Comparison of ENCODE assay signal across 8 cellular contexts in genomic region chr3:185942907-185943306, GRCh38. TPM values are rescaled to one million over a fixed set of nuclear protein-coding genes. Genes with fewer than 3 reads are reported as not detected.
A peak's percentile ranks its signal among the peaks of the same experiment; 100 is the strongest.
DNase-seq lines count a peak whose midpoint lies in the region; ATAC-seq and TF ChIP-seq lines count a peak whose summit lies in the region.
"Had no signal": no experiment of that assay in that cellular context is flagged by ENCODE, and none has a peak within 500 bp of the region (broad histone marks: within the 10 kb centered on the region; RNA-seq: fewer than 3 reads in every experiment).

No MANE protein-coding gene starts in this region.

- H3K9ac ChIP-seq in OCI-LY1 (ENCODE audit: low read length), result no peak overlapping the region

- H3F3A ChIP-seq in OCI-LY1 (ENCODE audit: insufficient read depth, low read length), result no peaks in the 10 kb centered on the region

- no peaks in the 10 kb centered on the region for H3K27me3 ChIP-seq in OCI-LY1 (ENCODE audit: insufficient read depth, low read length)
- H3K27me3 ChIP-seq in gastroesophageal sphincter, result peaks cover 11% of the 10 kb centered on the region
- no peaks in the 10 kb centered on the region for H3K27me3 ChIP-seq in thoracic aorta (replicated peaks; ENCODE audit: insufficient read depth)
- H3K27me3 ChIP-seq: foreskin keratinocyte had no signal

- H3K27ac ChIP-seq in OCI-LY1 (ENCODE audit: low read depth, low read length, poor library complexity, severe bottlenecking) (no peak overlapping the region), gastroesophageal sphincter (peak overlapping the region in 3 of 4 donors; percentile 5 to 52 (median 31)), thoracic aorta (peak overlapping the region; percentile 18 to 75)
- H3K27ac ChIP-seq: foreskin keratinocyte had no signal

- ATAC-seq in GM21447 (IDR thresholded peaks at IDR 0.05; ENCODE audit: unreplicated experiment), result peak; percentile 20
- ATAC-seq in gastroesophageal sphincter, result peak; percentile 4
- ATAC-seq in thoracic aorta (ENCODE audit: insufficient number of reproducible peaks, low FRiP score, low read depth), result no peak

- TF ChIP-seq CTCF in OCI-LY1 (IDR thresholded peaks at IDR 0.05; ENCODE audit: low read length) (no peak), gastroesophageal sphincter (IDR thresholded peaks at IDR 0.05) (no peak), thoracic aorta (IDR thresholded peaks at IDR 0.05) (no peak)

- TF ChIP-seq POLR2A in gastroesophageal sphincter (IDR thresholded peaks at IDR 0.05), result no peak

- no peak overlapping the region for H3K4me3 ChIP-seq in OCI-LY1 (ENCODE audit: low read depth, low read length, poor library complexity, severe bottlenecking)
- no peak overlapping the region for H3K4me3 ChIP-seq in gastroesophageal sphincter
- no peak overlapping the region for H3K4me3 ChIP-seq in thoracic aorta

- H3K4me1 ChIP-seq in OCI-LY1 (ENCODE audit: insufficient read depth, low read length, severe bottlenecking) (peaks cover 6% of the 10 kb centered on the region), gastroesophageal sphincter (peaks cover 0 to 16% (median 6%) of the 10 kb centered on the region in 3 donors), thoracic aorta (ENCODE audit: control insufficient read depth in 1 of 2, low read depth in 2 of 2) (peaks cover 0 to 14% of the 10 kb centered on the region in 2 donors)

- DNase-seq in thoracic aorta (ENCODE audit: low spot score), result no peak
- no peak for DNase-seq in globus pallidus (ENCODE audit: low spot score)
- no peak for DNase-seq in GF-D8 (lab: John Stamatoyannopoulos, UW)
- no peak for DNase-seq in NCI-H524 treated with DMSO at 0.1 percent for 48 hours (lab: John Stamatoyannopoulos, UW)

- TF ChIP-seq EP300 in gastroesophageal sphincter (IDR thresholded peaks at IDR 0.05), result no peak

- H3K4me2 ChIP-seq in OCI-LY1 (ENCODE audit: low read length), result peak overlapping the region; percentile 48

- H3K36me3 ChIP-seq in OCI-LY1 (ENCODE audit: insufficient read depth, low read length) (no peaks in the 10 kb centered on the region), gastroesophageal sphincter (no peaks in the 10 kb centered on the region), thoracic aorta (no peaks in the 10 kb centered on the region)

- no peaks in the 10 kb centered on the region for H3K9me2 ChIP-seq in OCI-LY1 (ENCODE audit: low read depth, low read length)

- no peaks in the 10 kb centered on the region for H3K79me2 ChIP-seq in OCI-LY1 (ENCODE audit: insufficient read depth, low read length)

- H3K9me3 ChIP-seq in OCI-LY1 (ENCODE audit: low read length) (no peaks in the 10 kb centered on the region), gastroesophageal sphincter (no peaks in the 10 kb centered on the region), thoracic aorta (no peaks in the 10 kb centered on the region)

- no peaks in the 10 kb centered on the region for H4K20me1 ChIP-seq in OCI-LY1 (ENCODE audit: insufficient read depth, low read length)

- 68 to 82% methylated on average over 3 to 4 of the region's 4 CpGs for WGBS in gastroesophageal sphincter (ENCODE audit: low coverage in 1 of 2), 2 donors

- peak overlapping the region; percentile 6; the same call in 1 of the 2 replicates for H2AFZ ChIP-seq in OCI-LY1 (ENCODE audit: low read length)

RNA-seq across cellular contexts. Expression of gene TRA2B, which starts 5.1 kb away (rescaled TPM):
- 100 to 1,000 TPM in 3 of 4 donors, 10 to 100 TPM in 1; 87.1 to 181 (median 129) TPM for total RNA-seq in gastroesophageal sphincter
- 100 to 1,000 TPM; 137 to 267 TPM for total RNA-seq in thoracic aorta
